In genomic region chr20:1423625-1424106, GRCh38 we compare ENCODE assay signal across 8 cellular contexts. TPM values are rescaled to one million over a fixed set of nuclear protein-coding genes. Genes with fewer than 3 reads are reported as not detected.
DNase-seq lines count a peak whose midpoint lies in the region; ATAC-seq and TF ChIP-seq lines count a peak whose summit lies in the region.

No MANE protein-coding gene starts in this region.

- H3K36me3 ChIP-seq in hepatocyte (replicated peaks; ENCODE audit: insufficient read depth, low read depth) = no peaks in the 10 kb centered on the region

- H3K4me2 ChIP-seq in H9 (ENCODE audit: insufficient read depth, insufficient read length, low read length) = no peak overlapping the region
- peak overlapping the region; percentile 52 for H3K4me2 ChIP-seq in hepatocyte

- no peak overlapping the region for H2BK15ac ChIP-seq in H9 (ENCODE audit: low read depth, low read length)

- no peak overlapping the region for H2BK12ac ChIP-seq in H9 (ENCODE audit: insufficient read length, low read depth, low read length)

- H3K27me3 Mint-ChIP-seq in H9 (ENCODE audit: low read depth) = peaks cover 1% of the 10 kb centered on the region; the same call in 1 of the 2 replicates

- no peak overlapping the region for H3K23ac ChIP-seq in H9 (ENCODE audit: insufficient read length, low read depth, low read length)

- TF ChIP-seq CTCF in H9 (conservative IDR thresholded peaks at IDR 0.05) (peak; percentile 68), hepatocyte (IDR thresholded peaks at IDR 0.05; ENCODE audit: poor library complexity) (peak; percentile 29)

- peaks cover 18 to 27% of the 10 kb centered on the region in 2 experiments for H3K9me3 Mint-ChIP-seq in H9

- H3K18ac ChIP-seq in H9 (ENCODE audit: insufficient read length, low read depth, low read length) = peak overlapping the region; percentile 24

- no peaks in the 10 kb centered on the region for H4K20me1 ChIP-seq in H9 (ENCODE audit: control insufficient read depth, insufficient read depth, insufficient read length)
- H4K20me1 ChIP-seq in hepatocyte (ENCODE audit: insufficient read depth, poor library complexity, severe bottlenecking) = no peaks in the 10 kb centered on the region

- H3K4me3 Mint-ChIP-seq in H9 = no peak overlapping the region

- no peaks in the 10 kb centered on the region for H3K9me3 ChIP-seq in H9 (ENCODE audit: control insufficient read depth, low read depth, low read length)
- H3K9me3 ChIP-seq in hepatocyte (ENCODE audit: low read depth) = no peaks in the 10 kb centered on the region

- H2BK20ac ChIP-seq in H9 (ENCODE audit: low read depth, low read length, poor library complexity, severe bottlenecking) = no peak overlapping the region

- H3K27me3 ChIP-seq in H9 (ENCODE audit: insufficient read depth, low read length) (no peaks in the 10 kb centered on the region), hepatocyte (no peaks in the 10 kb centered on the region)

- no peak overlapping the region for H3T11ph ChIP-seq in H9 (ENCODE audit: low read length)

- H2BK120ac ChIP-seq in H9 (ENCODE audit: low read depth, low read length, poor library complexity, severe bottlenecking) = no peak overlapping the region

- H3K79me1 ChIP-seq in H9 (ENCODE audit: insufficient read depth, low read depth, low read length, poor library complexity, severe bottlenecking) = no peaks in the 10 kb centered on the region

- H3K36me3 Mint-ChIP-seq in H9 (ENCODE audit: insufficient read depth in 1 of 3, low read depth in 3 of 3) = peaks cover 2 to 8% (median 4%) of the 10 kb centered on the region in 3 experiments; a peak in 3 of 7 replicates

- H2AFZ ChIP-seq in H9 (ENCODE audit: low read length) = no peak overlapping the region
- no peak overlapping the region for H2AFZ ChIP-seq in hepatocyte

- peak overlapping the region in 1 of 3 experiments; percentile 28; a peak in 1 of 7 replicates for H3K27ac Mint-ChIP-seq in H9

- H3K79me2 ChIP-seq in H9 (ENCODE audit: insufficient read depth, low read length) (no peaks in the 10 kb centered on the region), hepatocyte (no peaks in the 10 kb centered on the region)

- TF ChIP-seq POLR2A in GM18505 (IDR thresholded peaks at IDR 0.05; ENCODE audit: borderline replicate concordance, extremely low read depth, insufficient read depth, insufficient read length) = no peak

- no peaks in the 10 kb centered on the region for H3K23me2 ChIP-seq in H9 (ENCODE audit: insufficient read length, low read depth, low read length, poor library complexity, severe bottlenecking)

- H3K27ac ChIP-seq in H9 (ENCODE audit: insufficient read length, low read depth, low read length) = no peak overlapping the region
- H3K27ac ChIP-seq in hepatocyte = no peak overlapping the region

- peaks cover 35 to 41% of the 10 kb centered on the region in 2 experiments for H3K4me1 Mint-ChIP-seq in H9

- no peak overlapping the region for H4K8ac ChIP-seq in H9 (replicated peaks; ENCODE audit: insufficient read length, low read depth, low read length)

- peak; percentile 67 for DNase-seq in CD1c-positive myeloid dendritic cell (ENCODE audit: extremely low spot score)
- peak; percentile 94 for DNase-seq in H9
- DNase-seq in SK-N-DZ (ENCODE audit: low spot score) = peak; percentile 78
- DNase-seq in hepatocyte (ENCODE audit: low spot score) = peak; percentile 84
- no peak for DNase-seq in activated T-cell treated with anti-CD3 and anti-CD28 coated beads, Interleukin-2, amount 50 U/mL, for 48 hours

- ATAC-seq in HG03521 (IDR thresholded peaks at IDR 0.05; ENCODE audit: unreplicated experiment) = no peak
- no peak for ATAC-seq in GM21825 (IDR thresholded peaks at IDR 0.05; ENCODE audit: unreplicated experiment)
- ATAC-seq in GM18505 (IDR thresholded peaks at IDR 0.05; ENCODE audit: unreplicated experiment) = no peak

- no peak overlapping the region for H3K4me3 ChIP-seq in hepatocyte

- no peak overlapping the region for H3K14ac ChIP-seq in H9 (ENCODE audit: insufficient read depth, low read length)

- no peak overlapping the region for H4K91ac ChIP-seq in H9 (ENCODE audit: insufficient read length, low read depth, low read length)

- peaks cover 7% of the 10 kb centered on the region for H3K4me1 ChIP-seq in H9 (ENCODE audit: insufficient read depth, low read length)
- no peaks in the 10 kb centered on the region for H3K4me1 ChIP-seq in hepatocyte (ENCODE audit: insufficient read depth)

- WGBS in H9 (ENCODE audit: extremely low coverage, insufficient read length, low lambda C conversion rate) = no CpG with 5 or more reads among the region's 7 CpGs
- WGBS in hepatocyte (ENCODE audit: low lambda C conversion rate, missing lambda C conversion rate) = 19% methylated on average over 7 of the region's 7 CpGs

- no peak overlapping the region for H3K56ac ChIP-seq in H9 (ENCODE audit: insufficient read length, low read depth, low read length)

- no peak overlapping the region for H3K9ac ChIP-seq in H9 (ENCODE audit: extremely low read depth, insufficient read length, low read length)

- H2AK5ac ChIP-seq in H9 (ENCODE audit: insufficient read length, low read length) = no peak overlapping the region

- H2BK5ac ChIP-seq in H9 (ENCODE audit: insufficient read length, low read length) = no peak overlapping the region

- no peak overlapping the region for H3K4ac ChIP-seq in H9 (ENCODE audit: low read depth, low read length)

- H3K9me2 ChIP-seq in hepatocyte (replicated peaks; ENCODE audit: insufficient read depth) = no peaks in the 10 kb centered on the region

- no peak overlapping the region for H4K5ac ChIP-seq in H9 (ENCODE audit: insufficient read length, low read depth, low read length)

RNA-seq across cellular contexts. Expression of gene FKBP1A, which starts 30.8 kb away (rescaled TPM):
- total RNA-seq in H9 (2021) = 196 and 210 TPM in 2 replicates
- polyA plus RNA-seq in SK-N-DZ (2014; cell fraction: cytosol; rRNA removed) = 103 and 106 TPM in 2 replicates
- 74.1 and 89.2 TPM in 2 replicates for polyA plus RNA-seq in SK-N-DZ (2014; cell fraction: nucleus; rRNA removed)
- 99.5 and 121 TPM in 2 replicates for total RNA-seq in hepatocyte
- polyA plus RNA-seq in hepatocyte = 149 and 161 TPM in 2 replicates

RNA-seq across cellular contexts. Expression of gene NSFL1C, which starts 43.0 kb away (rescaled TPM):
- total RNA-seq in H9 (2021) (81.8 and 85.4 TPM in 2 replicates), hepatocyte (36.0 and 42.5 TPM in 2 replicates)
- 19.0 and 20.8 TPM in 2 replicates for polyA plus RNA-seq in SK-N-DZ (2014; cell fraction: cytosol; rRNA removed)
- polyA plus RNA-seq in SK-N-DZ (2014; cell fraction: nucleus; rRNA removed) = 30.2 and 45.4 TPM in 2 replicates
- polyA plus RNA-seq in hepatocyte = 92.4 and 98.8 TPM in 2 replicates

Comparison
In these comparisons a context has a peak if more than half of its experiments do, and no peak if none do; other contexts are left out.
1. DNase-seq: peak in CD1c-positive myeloid dendritic cell (single experiment), H9 (single experiment), SK-N-DZ (single experiment) and hepatocyte (single experiment); none in activated T-cell treated with anti-CD3 and anti-CD28 coated beads, Interleukin-2, amount 50 U/mL, for 48 hours (0 of 2).